In genomic region chr5:132466453-132467291, GRCh38 we compare ENCODE assay signal across 8 cellular contexts. TPM values are rescaled to one million over a fixed set of nuclear protein-coding genes. Genes with fewer than 3 reads are reported as not detected.
DNase-seq lines count a peak whose midpoint lies in the region; ATAC-seq and TF ChIP-seq lines count a peak whose summit lies in the region.

No MANE protein-coding gene starts in this region.

- in situ Hi-C loops in KBM-7 (cut with MboI; ENCODE audit: low pct_unique_long_range_greater_than_20kb, low sequenced_read_pairs), result no loop called here

- H3K4me3 ChIP-seq in GM06990 (replicated peaks; ENCODE audit: low read depth, low read length), result peak overlapping the region; percentile 12

- peak; percentile 61 for ATAC-seq in GM21515 (IDR thresholded peaks at IDR 0.05; ENCODE audit: unreplicated experiment)

- H3K27me3 ChIP-seq in GM06990 (replicated peaks; ENCODE audit: control insufficient read depth, insufficient read depth, low read length), result no peaks in the 10 kb centered on the region

- no peaks in the 10 kb centered on the region for H3K36me3 ChIP-seq in GM06990 (ENCODE audit: control insufficient read depth, insufficient read depth, low read length)

- TF ChIP-seq CTCF in GM06990 (IDR thresholded peaks at IDR 0.05; ENCODE audit: insufficient read depth, low read length, poor library complexity, severe bottlenecking), result no peak

- DNase-seq in GM06990 (ENCODE audit: extremely low read depth, insufficient read length), result peak; percentile 87
- DNase-seq in KBM-7, result peak; percentile 98
- peak; percentile 72 for DNase-seq in activated T-cell treated with anti-CD3 and anti-CD28 coated beads, Interleukin-2, amount 50 U/mL, for 1 hour
- peak; percentile 18 for DNase-seq in glomerular endothelial cell (ENCODE audit: extremely low read depth, low read depth, low spot score)
- peak; percentile 37 to 85 (median 68) for DNase-seq in stimulated activated naive CD4-positive, alpha-beta T cell (lab: John Stamatoyannopoulos, UW)
- DNase-seq in 8988T, result no peak
- no peak for DNase-seq in cerebellar nuclear complex (lab: John Stamatoyannopoulos, UW)

RNA-seq across cellular contexts. Expression of gene IRF1, which starts 23.9 kb away (rescaled TPM):
- 71.5 and 73.6 TPM in 2 replicates for total RNA-seq in glomerular endothelial cell

Comparison
In these comparisons a context has a peak if more than half of its experiments do, and no peak if none do; other contexts are left out.
1. DNase-seq: peak in GM06990 (single experiment), KBM-7 (single experiment), activated T-cell treated with anti-CD3 and anti-CD28 coated beads, Interleukin-2, amount 50 U/mL, for 1 hour (single experiment), glomerular endothelial cell (single experiment) and stimulated activated naive CD4-positive, alpha-beta T cell (6 of 6); none in 8988T (single experiment) and cerebellar nuclear complex (0 of 2).